In the genomic region with DNA sequence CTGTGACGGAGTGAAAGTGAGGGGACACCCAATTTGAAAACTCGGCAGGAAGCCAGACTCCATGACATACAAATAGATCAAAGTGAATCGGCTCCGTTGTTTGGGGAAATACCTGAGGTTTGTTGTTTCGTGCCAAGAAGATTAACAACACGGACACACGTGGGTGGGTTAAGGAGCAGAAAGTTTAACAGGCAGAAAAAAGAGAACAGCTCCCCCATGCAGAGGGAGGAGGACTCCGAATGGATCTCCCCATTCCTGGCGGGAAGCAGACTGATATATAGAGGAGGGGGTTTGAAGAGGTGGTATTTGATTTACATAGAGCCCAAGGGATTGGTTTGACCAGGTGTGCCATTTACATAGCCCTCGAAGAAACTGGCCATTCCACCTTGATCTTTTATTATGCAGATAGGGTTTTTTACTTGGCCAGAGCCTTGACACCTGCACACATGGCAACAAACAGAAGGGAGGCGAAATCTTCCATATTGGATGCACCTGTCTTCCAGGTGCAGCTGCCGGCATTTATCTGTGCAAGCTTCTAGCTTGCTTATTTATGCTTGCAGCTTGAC, we compare ENCODE assay signal across 20 cellular contexts. TPM values are rescaled to one million over a fixed set of nuclear protein-coding genes. Genes with fewer than 3 reads are reported as not detected.
A peak's percentile ranks its signal among the peaks of the same experiment; 100 is the strongest.
DNase-seq lines count a peak whose midpoint lies in the region; FAIRE-seq and TF ChIP-seq lines count a peak whose summit lies in the region.
"Had no signal": no experiment of that assay in that cellular context is flagged by ENCODE, and none has a peak within 500 bp of the region (broad histone marks: within the 10 kb centered on the region; RNA-seq: fewer than 3 reads in every experiment).

No MANE protein-coding gene starts in this region.

- peak overlapping the region; percentile 86; the same call in 1 of the 2 replicates for H3K18ac ChIP-seq in H1 (ENCODE audit: extremely low read depth, low read length)

- peak overlapping the region; percentile 32 to 33; a peak in 3 of 4 replicates for H3K4me2 ChIP-seq in H1 (ENCODE audit: insufficient read depth in 1 of 2, low read depth in 2 of 2, low read length in 2 of 2)

- peak overlapping the region; percentile 86; the same call in 1 of the 2 replicates for H2BK5ac ChIP-seq in H1 (ENCODE audit: low read depth, low read length)

- no peak for DNase-seq in breast epithelium (ENCODE audit: low spot score in 2 of 2)
- no peak for DNase-seq in MCF 10A (ENCODE audit: unreplicated experiment)
- peak; percentile 8 for DNase-seq in NCI-H526 treated with DMSO at 0.1 percent for 48 hours (lab: John Stamatoyannopoulos, UW)
- no peak for DNase-seq in H1 (ENCODE audit: low read depth in 1 of 2, low spot score in 2 of 2)
- no peak for DNase-seq in progenitor cell of endocrine pancreas (ENCODE audit: low spot score, unreplicated experiment)
- no peak for DNase-seq in occipital lobe (lab: John Stamatoyannopoulos, UW)
- no peak for DNase-seq in stimulated activated CD4-positive, alpha-beta T cell treated with anti-CD3 and anti-CD28 coated beads, Interleukin-4, amount 100 ng/mL, for 24 hours
- no peak for DNase-seq in inferior parietal cortex (ENCODE audit: extremely low spot score)
- DNase-seq: activated CD4-positive, CD25-positive, alpha-beta regulatory T cell treated with anti-CD3 and anti-CD28 coated beads, Interleukin-2, amount 50 U/mL, for 72 hours; activated CD8-positive, alpha-beta memory T cell treated with anti-CD3 and anti-CD28 coated beads, Interleukin-2, amount 50 U/mL, for 48 hours; activated naive CD4-positive, alpha-beta T cell treated with anti-CD3 and anti-CD28 coated beads, Interleukin-2, amount 10 ng/mL, durations not matched to agents 7 days and 5 days; Calu3; esophagus squamous epithelium; head of caudate nucleus; IMR-90; mucosa of descending colon; NCI-H2171; stimulated activated CD4-positive, alpha-beta T cell treated with anti-CD3 and anti-CD28 coated beads, Interleukin-2, amount 100 ng/mL, for 48 hours; stimulated activated CD8-positive, alpha-beta memory T cell treated with anti-CD3 and anti-CD28 coated beads, Interleukin-4, amount 100 ng/mL, for 48 hours had no signal

- no peak for TF ChIP-seq POLR2A in breast epithelium (IDR thresholded peaks at IDR 0.05)
- TF ChIP-seq POLR2A in H1 (IDR thresholded peaks at IDR 0.05; ENCODE audit: control extremely low read depth in 1 of 2, low read depth in 2 of 2, low read length in 2 of 2) = peak; percentile 65 to 67; a peak in 2 of 3 replicates

- POLR2A ChIA-PET in MCF 10A (lab: Yijun Ruan, JAX) = no interaction called here
- POLR2A ChIA-PET in H1 (lab: Charles Lee; ENCODE audit: partially characterized antibody) = interaction anchor here (0.6 to 2.3 kb wide), 12 partner anchors 8 to 175 kb away, joined by 3 to 14 read pairs (median 4); no protein-coding TSS in a partner anchor

- intact Hi-C loops in breast epithelium (cut with DNase I; ENCODE audit: low total_unique reads) (no loop called here), MCF 10A (cut with micrococcal nuclease) (no loop called here)

- TF ChIP-seq EP300 in H1 (IDR thresholded peaks at IDR 0.05; ENCODE audit: borderline replicate concordance in 1 of 2, low read depth in 2 of 2, low read length in 2 of 2) = peak in 1 of 2 experiments; percentile 72; a peak in 1 of 3 replicates

- H3K36me3 Mint-ChIP-seq in MCF 10A (ENCODE audit: insufficient read depth, unreplicated experiment) = peaks cover 17% of the 10 kb centered on the region
- peaks cover 2% of the 10 kb centered on the region for H3K36me3 Mint-ChIP-seq in progenitor cell of endocrine pancreas (ENCODE audit: insufficient read depth)

- no peaks in the 10 kb centered on the region for H3K36me3 ChIP-seq in breast epithelium
- H3K36me3 ChIP-seq in H1 (ENCODE audit: control insufficient read depth in 2 of 4, insufficient read depth in 4 of 4, low read length in 3 of 4) = peaks cover 0 to 3% (median 0%) of the 10 kb centered on the region in 4 experiments; a peak in 1 of 8 replicates
- H3K36me3 ChIP-seq: HAP-1 had no signal

- H2AFZ ChIP-seq in H1 (ENCODE audit: low read length) = no peak overlapping the region

- H3K23ac ChIP-seq in H1 (ENCODE audit: insufficient read length) = no peak overlapping the region

- FAIRE-seq in H1 (lab: Jason Lieb, UNC) = peak; percentile 88

- H3K27ac ChIP-seq in breast epithelium (peak overlapping the region; percentile 36 to 37), H1 (ENCODE audit: low read depth, low read length) (peak overlapping the region; percentile 45; the same call in 1 of the 2 replicates)
- H3K27ac ChIP-seq: esophagus squamous epithelium had no signal

- WGBS in H1 (ENCODE audit: extremely low coverage in 1 of 2, insufficient coverage in 1 of 2, insufficient read length in 1 of 2, insufficient replicate concordance in 2 of 2, low coverage in 1 of 2, low lambda C conversion rate in 2 of 2, missing lambda C conversion rate in 1 of 2), 2 experiments = 47% methylated on average over 12 of the region's 12 CpGs; no CpG with 5 or more reads in 1 of the 2 experiments

- no peaks in the 10 kb centered on the region for H3K27me3 Mint-ChIP-seq in MCF 10A (ENCODE audit: insufficient read depth, unreplicated experiment)
- no peaks in the 10 kb centered on the region for H3K27me3 Mint-ChIP-seq in progenitor cell of endocrine pancreas

- peak overlapping the region; percentile 72; the same call in 1 of the 2 replicates for H2BK15ac ChIP-seq in H1 (ENCODE audit: low read length)

- no TSS peak for BruUV-seq in MCF 10A (replicated peaks; lab: Mats Ljungman, UMichigan)

- H3K14ac ChIP-seq in H1 (ENCODE audit: insufficient read length) = no peak overlapping the region

- H3K79me2 ChIP-seq in H1 (ENCODE audit: control insufficient read depth in 1 of 2, insufficient read depth in 2 of 2, low read length in 2 of 2) = no peaks in the 10 kb centered on the region; a peak in 1 of 4 replicates

- no peak for TF ChIP-seq RAD21 in H1 (IDR thresholded peaks at IDR 0.05 in 1 of 2, conservative IDR thresholded peaks at IDR 0.05 in 1 of 2; ENCODE audit: low read depth in 2 of 2, low read length in 2 of 2)

- peak overlapping the region in 2 of 4 experiments; percentile 40 to 46; a peak in 3 of 7 replicates for H3K9ac ChIP-seq in H1 (replicated peaks in 1 of 4; ENCODE audit: extremely low read depth in 1 of 4, low read depth in 3 of 4, low read length in 3 of 4)

- H3K27me3 ChIP-seq in breast epithelium = no peaks in the 10 kb centered on the region
- no peaks in the 10 kb centered on the region for H3K27me3 ChIP-seq in H1 (replicated peaks in 1 of 4; ENCODE audit: control insufficient read depth in 3 of 4, extremely low read depth in 1 of 4, insufficient read depth in 3 of 4, low read length in 3 of 4)
- H3K27me3 ChIP-seq: esophagus squamous epithelium had no signal

- H3K4me1 Mint-ChIP-seq in MCF 10A (ENCODE audit: insufficient read depth, unreplicated experiment) (no peaks in the 10 kb centered on the region), progenitor cell of endocrine pancreas (ENCODE audit: low read depth) (peaks cover 10% of the 10 kb centered on the region)

- H3K79me1 ChIP-seq in H1 (ENCODE audit: low read depth, low read length) = no peaks in the 10 kb centered on the region

- H3K4me1 ChIP-seq in breast epithelium (no peaks in the 10 kb centered on the region), H1 (replicated peaks in 1 of 4; ENCODE audit: control insufficient read depth in 3 of 4, insufficient read depth in 4 of 4, low read length in 3 of 4) (peaks cover 11 to 16% (median 13%) of the 10 kb centered on the region in 4 experiments; a peak in 6 of 7 replicates)
- H3K4me1 ChIP-seq: HAP-1 had no signal

- no peak overlapping the region for H3K56ac ChIP-seq in H1 (replicated peaks; ENCODE audit: insufficient read length, low read depth, low read length)

- H4K5ac ChIP-seq in H1 (ENCODE audit: insufficient read length, low read depth, low read length) = no peak overlapping the region

- no peaks in the 10 kb centered on the region for H4K20me1 ChIP-seq in H1 (replicated peaks in 1 of 2; ENCODE audit: control insufficient read depth in 1 of 2, insufficient read depth in 2 of 2, low read length in 2 of 2)

- no peaks in the 10 kb centered on the region for H3K9me3 ChIP-seq in breast epithelium
- H3K9me3 ChIP-seq in H1 (ENCODE audit: insufficient read depth in 2 of 2, low read depth in 1 of 2, low read length in 1 of 2) = peaks cover 6 to 7% of the 10 kb centered on the region in 2 experiments; a peak in 2 of 4 replicates
- H3K9me3 ChIP-seq: HAP-1 had no signal

- H3K27ac Mint-ChIP-seq in MCF 10A (ENCODE audit: low read depth, unreplicated experiment) (no peak overlapping the region), progenitor cell of endocrine pancreas (peak overlapping the region; percentile 5)
- H3K27ac Mint-ChIP-seq: activated naive CD4-positive, alpha-beta T cell treated with anti-CD3 and anti-CD28 coated beads, Interleukin-2, amount 10 ng/mL, durations not matched to agents 7 days and 5 days had no signal

- peak overlapping the region; percentile 93 for H2BK12ac ChIP-seq in H1 (ENCODE audit: low read depth, low read length)

- peaks cover 5% of the 10 kb centered on the region for H3K23me2 ChIP-seq in H1 (ENCODE audit: low read depth, low read length)

- H3K4me3 Mint-ChIP-seq in MCF 10A (ENCODE audit: unreplicated experiment) (no peak overlapping the region), progenitor cell of endocrine pancreas (ENCODE audit: low read depth) (no peak overlapping the region)
- H3K4me3 Mint-ChIP-seq: activated naive CD4-positive, alpha-beta T cell treated with anti-CD3 and anti-CD28 coated beads, Interleukin-2, amount 10 ng/mL, durations not matched to agents 7 days and 5 days had no signal

- peak overlapping the region; percentile 71 for H4K91ac ChIP-seq in H1 (replicated peaks; ENCODE audit: insufficient read length, low read length)

- CTCF ChIA-PET in MCF 10A (lab: Yijun Ruan, JAX) = interaction anchor here (0.9 kb wide), 1 partner anchor 24 kb away, joined by 4 read pairs; no protein-coding TSS in a partner anchor
- CTCF ChIA-PET in H1 (lab: Charles Lee; ENCODE audit: partially characterized antibody) = interaction anchor here (0.9 to 1.8 kb wide), 3 partner anchors 28 to 138 kb away, joined by 3 to 6 read pairs (median 4); no protein-coding TSS in a partner anchor

- H3K4me3 ChIP-seq in breast epithelium (no peak overlapping the region), H1 (ENCODE audit: extremely low read depth in 1 of 4, insufficient read depth in 2 of 4, low read depth in 3 of 4, low read length in 4 of 4) (peak overlapping the region in 2 of 4 experiments; percentile 7 to 21; a peak in 3 of 8 replicates)
- H3K4me3 ChIP-seq: esophagus squamous epithelium, HAP-1, mucosa of descending colon had no signal

- peak overlapping the region; percentile 95 for H2BK20ac ChIP-seq in H1 (ENCODE audit: low read length)

- H2AK5ac ChIP-seq in H1 (ENCODE audit: low read depth, low read length) = peak overlapping the region; percentile 78; the same call in 1 of the 2 replicates

- H3K9me3 Mint-ChIP-seq in MCF 10A (ENCODE audit: unreplicated experiment) = no peaks in the 10 kb centered on the region
- no peaks in the 10 kb centered on the region for H3K9me3 Mint-ChIP-seq in progenitor cell of endocrine pancreas (ENCODE audit: low read depth)

- TF ChIP-seq CTCF in breast epithelium (IDR thresholded peaks at IDR 0.05) = no peak
- TF ChIP-seq CTCF in MCF 10A (IDR thresholded peaks at IDR 0.05; ENCODE audit: unreplicated experiment) = no peak
- TF ChIP-seq CTCF in H1 (IDR thresholded peaks at IDR 0.05; ENCODE audit: control extremely low read depth in 1 of 3, insufficient read depth in 1 of 3, low read depth in 1 of 3, low read length in 3 of 3) = no peak
- no peak for TF ChIP-seq CTCF in progenitor cell of endocrine pancreas (IDR thresholded peaks at IDR 0.05; ENCODE audit: unreplicated experiment)

- no peak overlapping the region for H2BK120ac ChIP-seq in H1 (replicated peaks; ENCODE audit: low read depth, low read length)

- H4K8ac ChIP-seq in H1 (ENCODE audit: extremely low read depth, insufficient read depth, low read length) = 0 out of 2 replicates have a peak overlapping the region, but pooled peaks have one; percentile 4

- no peak overlapping the region for H3K4ac ChIP-seq in H1 (replicated peaks; ENCODE audit: insufficient read length, low read depth, low read length)

RNA-seq across cellular contexts. Expression of a gene that starts 4.8 kb away (rescaled TPM):
- 10 to 100 TPM; 49.3 to 84.7 (median 61.3) TPM for total RNA-seq in breast epithelium
- 39.3 and 44.5 TPM in 2 replicates for total RNA-seq in MCF 10A (2022)
- total RNA-seq in H1 (2021; fragmentation: NEBNext Ultra II Directional; extraction: Animal tissue kit (Norgen Biotek cat#: 25700)) = 59.7 and 61.0 TPM in 2 replicates
- 12.6 and 20.1 TPM in 2 replicates for polyA plus RNA-seq in H1 (2011; rRNA removed)
- 26.3 TPM for polyA plus RNA-seq in H1 (2011; cell fraction: cytosol; rRNA removed)
- 19.6 TPM for polyA plus RNA-seq in H1 (2011; cell fraction: nucleus; rRNA removed)
- polyA plus RNA-seq in H1 (2012, experiment 1 of 2) = 32.3 to 54.1 TPM (median 35.9 TPM) in 4 replicates
- 2.9 TPM for polyA plus RNA-seq in H1 (2012, experiment 2 of 2)
- polyA plus RNA-seq in H1 (2013, experiment 1 of 2) = 35.0 TPM
- polyA plus RNA-seq in H1 (2013, experiment 2 of 2) = 32.1 TPM
- polyA minus RNA-seq in H1 (2011; rRNA and poly(A)+ RNA removed) = 37.4 and 48.7 TPM in 2 replicates
- polyA minus RNA-seq in H1 (2011; cell fraction: cytosol; rRNA and poly(A)+ RNA removed) = 49.0 TPM
- 59.5 TPM for polyA minus RNA-seq in H1 (2011; cell fraction: nucleus; rRNA and poly(A)+ RNA removed)
- 56.7 and 61.3 TPM in 2 replicates for total RNA-seq in progenitor cell of endocrine pancreas
- 50.7 TPM for total RNA-seq in occipital lobe
